In the genomic region with DNA sequence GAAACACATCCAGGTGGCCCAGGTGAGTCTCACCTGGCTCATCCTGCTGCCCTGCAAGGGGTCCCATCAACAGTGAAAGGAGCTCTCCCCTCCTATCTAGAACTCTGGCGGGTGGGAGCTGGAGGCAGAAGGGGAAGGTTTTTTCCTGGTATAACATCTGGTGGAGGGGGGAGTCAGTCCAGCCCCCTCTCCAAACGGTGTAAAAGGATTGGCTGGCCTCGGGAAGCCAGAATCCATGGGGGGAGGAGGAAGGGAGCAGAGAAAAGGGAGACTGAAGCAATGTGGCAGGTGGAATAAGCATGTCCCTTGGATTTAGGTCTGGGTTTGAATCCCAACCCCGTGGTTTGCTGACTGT, we compare ENCODE assay signal across 1 cellular context.
TF ChIP-seq lines count a peak whose summit lies in the region.

No MANE protein-coding gene starts in this region.

TF ChIP-seq in SK-N-SH, 30 proteins besides CTCF, POLR2A, EP300 and RAD21 (continued from another document):
- TF ChIP-seq SIN3A (IDR thresholded peaks at IDR 0.05; ENCODE audit: borderline replicate concordance, low read depth, low read length) = no peak
- TF ChIP-seq, protein P1, sequence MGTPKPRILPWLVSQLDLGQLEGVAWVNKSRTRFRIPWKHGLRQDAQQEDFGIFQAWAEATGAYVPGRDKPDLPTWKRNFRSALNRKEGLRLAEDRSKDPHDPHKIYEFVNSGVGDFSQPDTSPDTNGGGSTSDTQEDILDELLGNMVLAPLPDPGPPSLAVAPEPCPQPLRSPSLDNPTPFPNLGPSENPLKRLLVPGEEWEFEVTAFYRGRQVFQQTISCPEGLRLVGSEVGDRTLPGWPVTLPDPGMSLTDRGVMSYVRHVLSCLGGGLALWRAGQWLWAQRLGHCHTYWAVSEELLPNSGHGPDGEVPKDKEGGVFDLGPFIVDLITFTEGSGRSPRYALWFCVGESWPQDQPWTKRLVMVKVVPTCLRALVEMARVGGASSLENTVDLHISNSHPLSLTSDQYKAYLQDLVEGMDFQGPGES (IDR thresholded peaks at IDR 0.05; ENCODE audit: low read depth, low read length) = no peak
- no peak for TF ChIP-seq SMC3 (IDR thresholded peaks at IDR 0.05; ENCODE audit: low read depth, low read length)
- TF ChIP-seq, protein P2, sequence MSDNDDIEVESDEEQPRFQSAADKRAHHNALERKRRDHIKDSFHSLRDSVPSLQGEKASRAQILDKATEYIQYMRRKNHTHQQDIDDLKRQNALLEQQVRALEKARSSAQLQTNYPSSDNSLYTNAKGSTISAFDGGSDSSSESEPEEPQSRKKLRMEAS (IDR thresholded peaks at IDR 0.05; ENCODE audit: low read depth) = no peak
